In the genomic region with DNA sequence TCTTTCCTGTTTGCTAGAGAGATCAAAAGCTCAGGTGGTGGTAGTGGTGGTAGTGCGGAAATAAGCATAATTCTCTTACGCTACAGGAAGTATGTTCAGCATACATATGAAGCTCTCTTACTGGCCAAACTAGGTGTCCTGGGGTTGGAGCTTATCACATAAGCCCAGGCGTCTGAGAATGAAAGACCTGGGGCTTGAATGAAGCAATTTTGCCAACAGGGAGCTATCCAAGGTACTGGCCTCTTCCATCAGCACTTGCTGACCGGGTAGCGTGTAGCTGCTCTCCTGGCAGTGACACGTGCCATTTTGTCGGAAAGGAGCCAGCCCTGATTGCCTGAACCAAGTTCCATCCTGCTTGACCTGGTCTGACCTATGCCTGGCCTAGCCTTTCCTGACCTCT, we compare ENCODE assay signal across 10 cellular contexts.
A peak's percentile ranks its signal among the peaks of the same experiment; 100 is the strongest.
DNase-seq lines count a peak whose midpoint lies in the region; ATAC-seq, FAIRE-seq and TF ChIP-seq lines count a peak whose summit lies in the region.
"Had no signal": no experiment of that assay in that cellular context is flagged by ENCODE, and none has a peak within 500 bp of the region (broad histone marks: within the 10 kb centered on the region; RNA-seq: fewer than 3 reads in every experiment).

No MANE protein-coding gene starts in this region.

- no peaks in the 10 kb centered on the region for H3K9me3 ChIP-seq in H9 (ENCODE audit: control insufficient read depth, low read depth, low read length)

- H2AK5ac ChIP-seq in H9 (ENCODE audit: insufficient read length, low read length): no peak overlapping the region

- no peak overlapping the region for H2BK120ac ChIP-seq in H9 (ENCODE audit: low read depth, low read length, poor library complexity, severe bottlenecking)

- H3K36me3 Mint-ChIP-seq in H9 (ENCODE audit: insufficient read depth in 1 of 3, low read depth in 3 of 3): peaks cover 0 to 10% (median 3%) of the 10 kb centered on the region in 3 experiments; a peak in 5 of 7 replicates

- no peak for FAIRE-seq in RCC 7860 (lab: Jason Lieb, UNC)
- FAIRE-seq: frontal cortex had no signal

- no peak overlapping the region for H4K91ac ChIP-seq in H9 (ENCODE audit: insufficient read length, low read depth, low read length)

- H3K4ac ChIP-seq in H9 (ENCODE audit: low read depth, low read length): no peak overlapping the region

- no peak overlapping the region for H3K56ac ChIP-seq in H9 (ENCODE audit: insufficient read length, low read depth, low read length)

- DNase-seq in H9 (peak; percentile 63), RCC 7860 (ENCODE audit: low spot score) (peak; percentile 8), retina (peak; percentile 46)

- H3K4me1 Mint-ChIP-seq in H9: peaks cover under 1% of the 10 kb centered on the region in 2 experiments; a peak in 1 of 4 replicates

- no peak overlapping the region for H4K5ac ChIP-seq in H9 (ENCODE audit: insufficient read length, low read depth, low read length)

- H2BK20ac ChIP-seq in H9 (ENCODE audit: low read depth, low read length, poor library complexity, severe bottlenecking): no peak overlapping the region

- H3K4me2 ChIP-seq in H9 (ENCODE audit: insufficient read depth, insufficient read length, low read length): no peak overlapping the region
- H3K4me2 ChIP-seq: KMS-11 had no signal

- H3K9ac ChIP-seq in H9 (ENCODE audit: extremely low read depth, insufficient read length, low read length): no peak overlapping the region
- H3K9ac ChIP-seq: KMS-11 had no signal

- H3K18ac ChIP-seq in H9 (ENCODE audit: insufficient read length, low read depth, low read length): no peak overlapping the region

- no peak overlapping the region for H3T11ph ChIP-seq in H9 (ENCODE audit: low read length)

- no peak overlapping the region for H2BK12ac ChIP-seq in H9 (ENCODE audit: insufficient read length, low read depth, low read length)

- no peak overlapping the region for H3K14ac ChIP-seq in H9 (ENCODE audit: insufficient read depth, low read length)

- H3K27me3 ChIP-seq in H9 (ENCODE audit: insufficient read depth, low read length): no peaks in the 10 kb centered on the region

- H3K23ac ChIP-seq in H9 (ENCODE audit: insufficient read length, low read depth, low read length): no peak overlapping the region

- H2AFZ ChIP-seq in H9 (ENCODE audit: low read length): no peak overlapping the region

- no peak overlapping the region for H2BK5ac ChIP-seq in H9 (ENCODE audit: insufficient read length, low read length)

- no peaks in the 10 kb centered on the region for H3K79me1 ChIP-seq in H9 (ENCODE audit: insufficient read depth, low read depth, low read length, poor library complexity, severe bottlenecking)

- H4K20me1 ChIP-seq in H9 (ENCODE audit: control insufficient read depth, insufficient read depth, insufficient read length): no peaks in the 10 kb centered on the region

- WGBS in H9 (ENCODE audit: extremely low coverage, insufficient read length, low lambda C conversion rate): no CpG with 5 or more reads among the region's 7 CpGs

- no peak overlapping the region for H2BK15ac ChIP-seq in H9 (ENCODE audit: low read depth, low read length)

- no peak overlapping the region for H3K27ac Mint-ChIP-seq in H9

- ATAC-seq in esophagus mucosa: peak; percentile 57
- no peak for ATAC-seq in GM18502 (IDR thresholded peaks at IDR 0.05; ENCODE audit: poor library complexity, unreplicated experiment)
- no peak for ATAC-seq in GM18868 (IDR thresholded peaks at IDR 0.05; ENCODE audit: unreplicated experiment)
- no peak for ATAC-seq in HG03108 (IDR thresholded peaks at IDR 0.05; ENCODE audit: unreplicated experiment)
- no peak for ATAC-seq in GM21529 (IDR thresholded peaks at IDR 0.05; ENCODE audit: unreplicated experiment)

- H3K23me2 ChIP-seq in H9 (ENCODE audit: insufficient read length, low read depth, low read length, poor library complexity, severe bottlenecking): no peaks in the 10 kb centered on the region

- no peak overlapping the region for H3K4me3 Mint-ChIP-seq in H9

- H3K79me2 ChIP-seq in H9 (ENCODE audit: insufficient read depth, low read length): no peaks in the 10 kb centered on the region

- no peaks in the 10 kb centered on the region; the same call in 1 of the 2 replicates for H3K27me3 Mint-ChIP-seq in H9 (ENCODE audit: low read depth)

- no peak for TF ChIP-seq CTCF in H9 (conservative IDR thresholded peaks at IDR 0.05)

- H4K8ac ChIP-seq in H9 (replicated peaks; ENCODE audit: insufficient read length, low read depth, low read length): no peak overlapping the region

- H3K27ac ChIP-seq in H9 (ENCODE audit: insufficient read length, low read depth, low read length): no peak overlapping the region
- H3K27ac ChIP-seq: KMS-11 had no signal

- peaks cover 14 to 17% of the 10 kb centered on the region in 2 experiments for H3K9me3 Mint-ChIP-seq in H9

- H3K4me1 ChIP-seq in H9 (ENCODE audit: insufficient read depth, low read length): no peaks in the 10 kb centered on the region

Comparison
In these comparisons a context has a peak if more than half of its experiments do, and no peak if none do; other contexts are left out.
1. DNase-seq: peak in every context shown above with its lines; median percentile 63 in H9; 46 in retina; 8 in RCC 7860.